ENCODE assay signal across 22 cellular contexts in genomic region chr9:102778756-102779155, GRCh38.
A peak's percentile ranks its signal among the peaks of the same experiment; 100 is the strongest.
DNase-seq lines count a peak whose midpoint lies in the region; ATAC-seq and TF ChIP-seq lines count a peak whose summit lies in the region.
"Had no signal": no experiment of that assay in that cellular context is flagged by ENCODE, and none has a peak within 500 bp of the region (broad histone marks: within the 10 kb centered on the region; RNA-seq: fewer than 3 reads in every experiment).

No MANE protein-coding gene starts in this region.

- no peaks in the 10 kb centered on the region for H3K79me2 ChIP-seq in smooth muscle cell (ENCODE audit: low read depth)

- no peak for ATAC-seq in GM18861 (IDR thresholded peaks at IDR 0.05; ENCODE audit: unreplicated experiment)

- H3K4me1 ChIP-seq in smooth muscle cell (ENCODE audit: low read depth), result no peaks in the 10 kb centered on the region
- H3K4me1 ChIP-seq: BE2C had no signal

- H3F3A ChIP-seq in smooth muscle cell (ENCODE audit: low read depth), result no peaks in the 10 kb centered on the region

- in situ Hi-C loops in brain microvascular endothelial cell (cut with HindIII; ENCODE audit: low pct_ligation_motif_present, low sequenced_read_pairs), result no loop called here

- H3K9ac ChIP-seq in smooth muscle cell (ENCODE audit: low read depth), result peak overlapping the region; percentile 60

- H2AFZ ChIP-seq in smooth muscle cell (ENCODE audit: low read depth), result no peak overlapping the region
- H2AFZ ChIP-seq: PC-9 had no signal

- H3K36me3 ChIP-seq in brain microvascular endothelial cell (replicated peaks) (no peaks in the 10 kb centered on the region), smooth muscle cell (ENCODE audit: low read depth) (no peaks in the 10 kb centered on the region)
- H3K36me3 ChIP-seq: BE2C had no signal

- WGBS in smooth muscle cell (ENCODE audit: low lambda C conversion rate), result 71% methylated on average over 4 of the region's 4 CpGs

- peak overlapping the region; percentile 31 for H3K4me2 ChIP-seq in smooth muscle cell
- H3K4me2 ChIP-seq: PC-9 had no signal

- H3K27me3 ChIP-seq in brain microvascular endothelial cell (replicated peaks), result no peaks in the 10 kb centered on the region
- H3K27me3 ChIP-seq in smooth muscle cell (ENCODE audit: low read depth), result no peaks in the 10 kb centered on the region
- H3K27me3 ChIP-seq: BE2C had no signal

- H3K9me3 ChIP-seq in smooth muscle cell (replicated peaks; ENCODE audit: low read depth), result no peaks in the 10 kb centered on the region
- H3K9me3 ChIP-seq: BE2C had no signal

- no peak overlapping the region for H3K4me3 ChIP-seq in LNCaP clone FGC (ENCODE audit: low read depth, low read length)
- no peak overlapping the region for H3K4me3 ChIP-seq in brain microvascular endothelial cell (ENCODE audit: low read depth, low read length)
- H3K4me3 ChIP-seq in smooth muscle cell, result no peak overlapping the region
- H3K4me3 ChIP-seq: PC-9 had no signal

- TF ChIP-seq CTCF in LNCaP clone FGC (IDR thresholded peaks at IDR 0.05; ENCODE audit: control insufficient read depth, extremely low read depth, insufficient read depth) (no peak), brain microvascular endothelial cell (IDR thresholded peaks at IDR 0.05; ENCODE audit: low read depth, low read length, missing control alignments) (no peak), smooth muscle cell (IDR thresholded peaks at IDR 0.05; ENCODE audit: borderline replicate concordance, insufficient read depth, poor library complexity, severe bottlenecking) (no peak)

- DNase-seq in H4 (ENCODE audit: low spot score) (peak; percentile 3), LNCaP clone FGC (ENCODE audit: low read depth) (peak; percentile 59), brain microvascular endothelial cell (no peak), smooth muscle cell (lab: John Stamatoyannopoulos, UW; ENCODE audit: unreplicated experiment) (no peak), erythroblast (lab: John Stamatoyannopoulos, UW) (no peak), NCI-H2171 (lab: John Stamatoyannopoulos, UW) (no peak)
- DNase-seq: ACHN; BE2C; CD8-positive, alpha-beta memory T cell; DMS 273 treated with DMSO at 0.1 percent for 48 hours; DND-41; HFFc6; KBM-7; MM.1S; NCI-H1092; NCI-H1417 treated with DMSO at 0.1 percent for 48 hours; NCI-H1694 treated with DMSO at 0.1 percent for 48 hours; NCI-H226; NCI-H510A treated with DMSO at 0.1 percent for 48 hours; NCI-H748 treated with DMSO at 0.1 percent for 48 hours; PC-9 had no signal

- TF ChIP-seq POLR2A in erythroblast (IDR thresholded peaks at IDR 0.05; ENCODE audit: low read length), result no peak

- H4K20me1 ChIP-seq in smooth muscle cell (ENCODE audit: low read depth), result no peaks in the 10 kb centered on the region

- H3K27ac ChIP-seq in brain microvascular endothelial cell (peak overlapping the region; percentile 17), smooth muscle cell (ENCODE audit: low read depth) (peak overlapping the region; percentile 73)
- H3K27ac ChIP-seq: PC-9 had no signal

Comparison
In these comparisons a context has a peak if more than half of its experiments do, and no peak if none do; other contexts are left out.
1. DNase-seq: peak in H4 (single experiment) and LNCaP clone FGC (single experiment); none in brain microvascular endothelial cell (single experiment), smooth muscle cell (single experiment), erythroblast (0 of 2) and NCI-H2171 (single experiment).